ENCODE assay signal across 8 cellular contexts in the genomic region with DNA sequence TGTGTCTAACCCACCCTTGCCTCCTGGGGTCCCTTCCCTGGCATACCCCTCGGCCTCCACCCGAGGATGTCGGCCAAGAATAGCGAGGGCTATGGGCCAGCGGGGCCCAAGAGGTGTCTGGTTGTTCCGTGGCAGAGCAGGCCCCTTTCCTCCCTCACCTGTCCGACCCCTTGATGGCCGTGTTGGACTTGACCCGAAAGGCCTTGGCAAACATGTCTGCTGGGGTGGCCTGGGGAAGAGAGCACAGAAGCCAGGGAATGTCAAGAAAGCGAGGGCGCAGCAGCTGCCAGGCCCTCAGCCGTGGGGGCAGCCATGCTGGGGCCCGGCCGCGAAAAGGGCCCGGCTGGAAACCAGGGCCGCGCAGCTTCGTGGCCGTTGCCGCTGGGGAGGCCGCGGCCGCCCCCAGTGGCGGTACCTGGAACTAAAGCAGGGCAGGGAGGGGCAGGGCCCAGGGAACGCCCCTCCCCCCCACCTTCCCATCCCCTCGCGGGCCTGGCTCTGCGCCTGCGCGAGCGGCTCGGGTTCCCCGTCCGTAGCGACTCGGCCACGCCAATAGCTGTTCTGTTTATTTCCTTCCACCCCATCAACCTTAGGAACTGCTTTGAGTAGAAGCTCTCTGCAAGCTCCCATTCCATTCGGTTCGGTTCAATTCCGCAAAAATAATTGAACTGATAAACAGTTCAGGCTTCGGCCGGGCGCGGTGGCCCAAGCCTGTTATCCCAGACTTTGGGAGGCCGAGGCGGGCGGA. TPM values are rescaled to one million over a fixed set of nuclear protein-coding genes. Genes with fewer than 3 reads are reported as not detected.
DNase-seq lines count a peak whose midpoint lies in the region; ATAC-seq, FAIRE-seq and TF ChIP-seq lines count a peak whose summit lies in the region.

A gene with protein sequence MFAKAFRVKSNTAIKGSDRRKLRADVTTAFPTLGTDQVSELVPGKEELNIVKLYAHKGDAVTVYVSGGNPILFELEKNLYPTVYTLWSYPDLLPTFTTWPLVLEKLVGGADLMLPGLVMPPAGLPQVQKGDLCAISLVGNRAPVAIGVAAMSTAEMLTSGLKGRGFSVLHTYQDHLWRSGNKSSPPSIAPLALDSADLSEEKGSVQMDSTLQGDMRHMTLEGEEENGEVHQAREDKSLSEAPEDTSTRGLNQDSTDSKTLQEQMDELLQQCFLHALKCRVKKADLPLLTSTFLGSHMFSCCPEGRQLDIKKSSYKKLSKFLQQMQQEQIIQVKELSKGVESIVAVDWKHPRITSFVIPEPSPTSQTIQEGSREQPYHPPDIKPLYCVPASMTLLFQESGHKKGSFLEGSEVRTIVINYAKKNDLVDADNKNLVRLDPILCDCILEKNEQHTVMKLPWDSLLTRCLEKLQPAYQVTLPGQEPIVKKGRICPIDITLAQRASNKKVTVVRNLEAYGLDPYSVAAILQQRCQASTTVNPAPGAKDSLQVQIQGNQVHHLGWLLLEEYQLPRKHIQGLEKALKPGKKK (minus strand): TSS at position 337 of the 748 bp plus-strand sequence. CDS start 123 bp downstream, at position 214.

- H3K4me1 ChIP-seq in endothelial cell of umbilical vein (ENCODE audit: control insufficient read depth, extremely low read depth, insufficient read depth, low read length) (peaks cover 7% of the 10 kb centered on the region), mononuclear cell (ENCODE audit: insufficient read depth, low read length) (peaks cover 19% of the 10 kb centered on the region)

- peak; percentile 96 for TF ChIP-seq POLR2A in endothelial cell of umbilical vein (IDR thresholded peaks at IDR 0.05; ENCODE audit: low read depth, low read length)

- intact Hi-C loops in endothelial cell of umbilical vein (cut with micrococcal nuclease) = loop anchor here (1.0 kb wide), 3 partner anchors 19 to 74 kb away; no protein-coding TSS in a partner anchor

- peak; percentile 86 for ATAC-seq in GM21528 (IDR thresholded peaks at IDR 0.05; ENCODE audit: low FRiP score, unreplicated experiment)

- FAIRE-seq in endothelial cell of umbilical vein (lab: Jason Lieb, UNC) = peak; percentile 65

- H3K9me1 ChIP-seq in endothelial cell of umbilical vein (replicated peaks; ENCODE audit: control insufficient read depth, extremely low read depth, insufficient read depth, low read length) = no peaks in the 10 kb centered on the region

- no peaks in the 10 kb centered on the region for H4K20me1 ChIP-seq in endothelial cell of umbilical vein (replicated peaks; ENCODE audit: control insufficient read depth, extremely low read depth, insufficient read depth, low read length)

- no peaks in the 10 kb centered on the region for H3K36me3 ChIP-seq in endothelial cell of umbilical vein (ENCODE audit: control insufficient read depth in 2 of 2, extremely low read depth in 1 of 2, insufficient read depth in 2 of 2, low read length in 2 of 2)

- DNase-seq in DMS 273 treated with DMSO at 0.1 percent for 48 hours (lab: John Stamatoyannopoulos, UW) = peak; percentile 84
- peak; percentile 98 for DNase-seq in OCI-M1 (lab: John Stamatoyannopoulos, UW)
- peak; percentile 93 for DNase-seq in activated T-cell treated with anti-CD3 and anti-CD28 coated beads for 1 hour (ENCODE audit: low read depth)
- DNase-seq in endothelial cell of umbilical vein (ENCODE audit: low read depth, low spot score) = peak; percentile 93
- DNase-seq in stimulated activated CD8-positive, alpha-beta memory T cell treated with anti-CD3 and anti-CD28 coated beads, Interleukin-2, amount 100 ng/mL, for 48 hours (ENCODE audit: low read depth in 2 of 2) = peak; percentile 93 to 94

- peak within 1 kb of the TSS; percentile 78 for H3K27ac ChIP-seq in endothelial cell of umbilical vein (ENCODE audit: insufficient read depth, low read depth, low read length)

- BruUV-seq in endothelial cell of umbilical vein (replicated peaks; lab: Mats Ljungman, UMichigan) = TSS peak; percentile 69

- peak within 1 kb of the TSS; percentile 85 for H3K4me2 ChIP-seq in endothelial cell of umbilical vein (ENCODE audit: insufficient read depth, low read length)

- peaks cover 4 to 13% of the 10 kb centered on the region in 2 experiments for H3K27me3 ChIP-seq in endothelial cell of umbilical vein (ENCODE audit: control insufficient read depth in 2 of 2, insufficient read depth in 2 of 2, low read length in 2 of 2)
- H3K27me3 ChIP-seq in mononuclear cell (ENCODE audit: insufficient read depth, low read length) = no peaks in the 10 kb centered on the region

- peak within 1 kb of the TSS; percentile 69 to 89 (median 85) for H3K4me3 ChIP-seq in endothelial cell of umbilical vein (replicated peaks in 1 of 3; ENCODE audit: insufficient read depth in 1 of 3, low read depth in 1 of 3, low read length in 3 of 3)
- peak within 1 kb of the TSS; percentile 74 for H3K4me3 ChIP-seq in mononuclear cell (ENCODE audit: low read length)

- H3K9ac ChIP-seq in endothelial cell of umbilical vein (replicated peaks; ENCODE audit: extremely low read depth, insufficient read depth, low read length) = peak within 1 kb of the TSS; percentile 97

- peak; percentile 91 to 96 for TF ChIP-seq CTCF in endothelial cell of umbilical vein (IDR thresholded peaks at IDR 0.05; ENCODE audit: extremely low read depth in 1 of 2, insufficient read depth in 1 of 2, low read depth in 1 of 2, low read length in 2 of 2)

- peak within 1 kb of the TSS; percentile 94 for H2AFZ ChIP-seq in endothelial cell of umbilical vein (ENCODE audit: low read depth, low read length)

- peak; percentile 59; the same call in 1 of the 2 replicates for TF ChIP-seq EP300 in Ishikawa (IDR thresholded peaks at IDR 0.05; ENCODE audit: borderline replicate concordance)

- POLR2A ChIA-PET in endothelial cell of umbilical vein (lab: Charles Lee) = interaction anchor here (0.6 to 1.4 kb wide), 4 partner anchors 9 to 1346 kb away, joined by 3 to 11 read pairs (median 4); a partner anchor contains a TSS

- H3K9me3 ChIP-seq in endothelial cell of umbilical vein (replicated peaks; ENCODE audit: control insufficient read depth, insufficient read depth, low read length) (no peaks in the 10 kb centered on the region), mononuclear cell (ENCODE audit: low read depth, low read length) (no peaks in the 10 kb centered on the region)

- CTCF ChIA-PET in endothelial cell of umbilical vein (lab: Charles Lee) = interaction anchor here (0.6 to 3.8 kb wide), 25 partner anchors 9 to 1989 kb away, joined by 3 to 43 read pairs (median 4); a partner anchor contains a TSS

- peaks cover 12% of the 10 kb centered on the region for H3K79me2 ChIP-seq in endothelial cell of umbilical vein (ENCODE audit: control insufficient read depth, insufficient read depth, low read length)

- dilution Hi-C loops in endothelial cell of umbilical vein (cut with MboI; ENCODE audit: extremely low pct_ligation_motif_present, low sequenced_read_pairs) = no loop called here

- TF ChIP-seq RAD21 in Ishikawa (IDR thresholded peaks at IDR 0.05; ENCODE audit: low read depth) = peak; percentile 18; the same call in 1 of the 2 replicates

TF ChIP-seq in Ishikawa, 13 proteins besides CTCF, POLR2A, EP300 and RAD21 (continues in another document):
- TF ChIP-seq EGR1 (IDR thresholded peaks at IDR 0.05) (no peak), CREB1 (IDR thresholded peaks at IDR 0.05; ENCODE audit: low read depth) (no peak)

TF ChIP-seq in endothelial cell of umbilical vein, 7 proteins besides CTCF, POLR2A, EP300 and RAD21:
- TF ChIP-seq EZH2 (IDR thresholded peaks at IDR 0.05; ENCODE audit: borderline replicate concordance, low read depth, low read length, severe bottlenecking) (no peak), JUN (IDR thresholded peaks at IDR 0.05; ENCODE audit: borderline replicate concordance, insufficient read depth, insufficient read length, low read depth) (no peak), MYC (IDR thresholded peaks at IDR 0.05; ENCODE audit: low read depth, low read length) (peak; percentile 21), GATA2 (IDR thresholded peaks at IDR 0.05; ENCODE audit: insufficient read depth, insufficient read length, low read depth, low read length) (no peak), POLR2AphosphoS5 (IDR thresholded peaks at IDR 0.05; ENCODE audit: insufficient read depth, low read depth, low read length) (peak; percentile 99), FOS (IDR thresholded peaks at IDR 0.05; ENCODE audit: borderline replicate concordance, insufficient read depth, low read length) (no peak)
- TF ChIP-seq, protein P1, sequence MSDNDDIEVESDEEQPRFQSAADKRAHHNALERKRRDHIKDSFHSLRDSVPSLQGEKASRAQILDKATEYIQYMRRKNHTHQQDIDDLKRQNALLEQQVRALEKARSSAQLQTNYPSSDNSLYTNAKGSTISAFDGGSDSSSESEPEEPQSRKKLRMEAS (IDR thresholded peaks at IDR 0.05; ENCODE audit: insufficient read depth, insufficient read length) = no peak

RNA-seq across cellular contexts. Expression of the gene that starts here (rescaled TPM):
- total RNA-seq in endothelial cell of umbilical vein (47.6 and 48.0 TPM in 2 replicates), mononuclear cell (38.3 TPM)
- 48.1 and 54.1 TPM in 2 replicates for polyA plus RNA-seq in endothelial cell of umbilical vein
- polyA plus RNA-seq in endothelial cell of umbilical vein (2011; cell fraction: cytosol; rRNA removed) = 77.9 and 80.3 TPM in 2 replicates
- polyA plus RNA-seq in endothelial cell of umbilical vein (2011; cell fraction: nucleus; rRNA removed) = 87.2 and 92.0 TPM in 2 replicates
- 39.3 and 39.5 TPM in 2 replicates for polyA plus RNA-seq in endothelial cell of umbilical vein (2012)
- 44.8 and 59.8 TPM in 2 replicates for polyA minus RNA-seq in endothelial cell of umbilical vein
- 32.8 TPM for polyA minus RNA-seq in endothelial cell of umbilical vein (2011; cell fraction: cytosol; rRNA and poly(A)+ RNA removed)
- 24.3 and 31.4 TPM in 2 replicates for polyA minus RNA-seq in endothelial cell of umbilical vein (2011; cell fraction: nucleus; rRNA and poly(A)+ RNA removed)

Comparison
In these comparisons a context has a peak if more than half of its experiments do, and no peak if none do; other contexts are left out.
1. Peak in every context shown above with its lines: DNase-seq, ATAC-seq, H3K4me3 ChIP-seq and H3K27ac ChIP-seq.